13 cellular contexts compared by ENCODE assay signal in genomic region chr3:150059241-150059640, GRCh38.
"Had no signal": no experiment of that assay in that cellular context is flagged by ENCODE, and none has a peak within 500 bp of the region (broad histone marks: within the 10 kb centered on the region; RNA-seq: fewer than 3 reads in every experiment).

No MANE protein-coding gene starts in this region.

- DNase-seq: activated CD4-positive, alpha-beta T cell treated with anti-CD3 and anti-CD28 coated beads for 36 hours; activated CD8-positive, alpha-beta memory T cell treated with anti-CD3 and anti-CD28 coated beads, Interleukin-2, amount 50 U/mL, for 48 hours; activated CD8-positive, alpha-beta T cell treated with anti-CD3 and anti-CD28 coated beads for 36 hours; activated naive CD4-positive, alpha-beta T cell; aorta; colonic mucosa; effector CD4-positive, alpha-beta T cell; kidney; left ventricle myocardium inferior; nephron progenitor cell; stimulated activated CD4-positive, alpha-beta T cell treated with anti-CD3 and anti-CD28 coated beads, Interleukin-4, amount 100 ng/mL, for 4 hours; stimulated activated naive CD8-positive, alpha-beta T cell treated with anti-CD3 and anti-CD28 coated beads, Interleukin-15, amount 100 ng/mL, for 72 hours; T-helper 9 cell had no signal
